In the genomic region with DNA sequence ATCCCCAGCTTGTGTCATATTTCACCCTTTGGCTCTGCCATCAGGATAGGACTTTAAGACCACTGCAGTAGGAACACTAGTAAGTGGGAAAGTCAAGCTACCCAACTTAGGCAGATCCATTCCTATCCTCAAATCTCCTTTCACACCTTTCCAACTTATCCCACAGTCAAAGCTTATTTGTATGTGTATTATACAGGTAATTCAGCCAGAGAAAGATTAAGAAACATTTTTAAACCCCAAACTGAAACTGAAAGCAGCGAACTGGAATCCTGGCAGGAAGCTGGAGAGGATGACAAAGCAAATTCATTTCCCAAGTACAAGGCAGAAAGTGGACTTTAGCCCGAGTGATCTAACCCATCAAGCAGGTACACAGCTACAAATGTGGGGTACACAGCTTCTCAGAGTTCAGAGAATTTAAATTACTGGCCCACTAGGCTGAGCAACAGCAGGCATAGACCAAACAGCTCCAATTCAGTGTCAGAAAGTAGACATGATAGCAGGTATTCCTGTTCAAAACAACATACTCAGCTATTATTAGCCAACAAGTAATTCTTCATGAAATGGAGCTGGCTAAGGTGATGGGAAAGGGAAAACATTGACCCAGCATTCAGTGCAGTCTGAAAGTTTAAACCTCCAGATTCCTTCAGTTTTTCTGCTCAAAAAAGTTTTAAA, we compare ENCODE assay signal across 1 cellular context.
TF ChIP-seq lines count a peak whose summit lies in the region.

No MANE protein-coding gene starts in this region.

TF ChIP-seq in HepG2, 621 proteins besides CTCF, POLR2A, EP300 and RAD21 (continued from another document and continues in another):
- TF ChIP-seq KLF11 (CRISPR knock-in tag; IDR thresholded peaks at IDR 0.05) (no peak), ZNF224 (CRISPR knock-in tag; IDR thresholded peaks at IDR 0.05) (no peak), ZBTB8A (CRISPR knock-in tag; IDR thresholded peaks at IDR 0.05; ENCODE audit: borderline replicate concordance, low read depth) (no peak), CC2D1A (CRISPR knock-in tag; IDR thresholded peaks at IDR 0.05) (no peak), ATRX (CRISPR knock-in tag; IDR thresholded peaks at IDR 0.05; ENCODE audit: borderline replicate concordance) (no peak), RARA (CRISPR knock-in tag; IDR thresholded peaks at IDR 0.05) (peak; percentile 80), ZNF10 (CRISPR knock-in tag; IDR thresholded peaks at IDR 0.05; ENCODE audit: borderline replicate concordance, low read depth) (no peak), DRAP1 (CRISPR knock-in tag; IDR thresholded peaks at IDR 0.05) (peak; percentile 65), CBX1 (IDR thresholded peaks at IDR 0.05; ENCODE audit: low read depth) (no peak), ZNF335 (CRISPR knock-in tag; IDR thresholded peaks at IDR 0.05) (no peak), ZNF550 (CRISPR knock-in tag; IDR thresholded peaks at IDR 0.05; ENCODE audit: borderline replicate concordance) (no peak), TARDBP (CRISPR knock-in tag; IDR thresholded peaks at IDR 0.05) (peak; percentile 74; the same call in 1 of the 2 replicates), POLR2AphosphoS5 (IDR thresholded peaks at IDR 0.05; ENCODE audit: low read depth, low read length) (no peak; the same call in 1 of the 2 replicates), NCOA5 (CRISPR knock-in tag; IDR thresholded peaks at IDR 0.05) (no peak), ZNF788 (CRISPR knock-in tag; IDR thresholded peaks at IDR 0.05; ENCODE audit: borderline replicate concordance) (peak; percentile 8; the same call in 1 of the 2 replicates), ZKSCAN5 (CRISPR knock-in tag; IDR thresholded peaks at IDR 0.05) (no peak), JARID2 (CRISPR knock-in tag; IDR thresholded peaks at IDR 0.05; ENCODE audit: insufficient replicate concordance) (no peak), FOXP1 (IDR thresholded peaks at IDR 0.05) (no peak), FOXP1 (CRISPR knock-in tag; IDR thresholded peaks at IDR 0.05) (peak; percentile 78), ZNF619 (CRISPR knock-in tag; IDR thresholded peaks at IDR 0.05) (0 out of 2 replicates have a peak, but pooled peaks have one; percentile 32), CHD4 (IDR thresholded peaks at IDR 0.05; ENCODE audit: borderline replicate concordance, low read length) (peak; percentile 67; the same call in 1 of the 2 replicates), HMGXB3 (CRISPR knock-in tag; IDR thresholded peaks at IDR 0.05; ENCODE audit: borderline replicate concordance) (peak; percentile 78; the same call in 1 of the 2 replicates), ZNF543 (CRISPR knock-in tag; IDR thresholded peaks at IDR 0.05) (no peak), HMGXB4 (CRISPR knock-in tag; IDR thresholded peaks at IDR 0.05; ENCODE audit: borderline replicate concordance in 1 of 2, low read depth in 1 of 2) (peak in 1 of 2 experiments; percentile 72; a peak in 3 of 4 replicates), ZFP41 (CRISPR knock-in tag; IDR thresholded peaks at IDR 0.05; ENCODE audit: borderline replicate concordance) (no peak), PHF8 (CRISPR knock-in tag; IDR thresholded peaks at IDR 0.05) (no peak; the same call in 1 of the 2 replicates), ZNF282 (IDR thresholded peaks at IDR 0.05; ENCODE audit: partially characterized antibody) (no peak), AHDC1 (CRISPR knock-in tag; IDR thresholded peaks at IDR 0.05; ENCODE audit: borderline replicate concordance) (no peak; the same call in 1 of the 2 replicates), PAWR (CRISPR knock-in tag; IDR thresholded peaks at IDR 0.05; ENCODE audit: borderline replicate concordance) (no peak), ZBTB26 (CRISPR knock-in tag; IDR thresholded peaks at IDR 0.05; ENCODE audit: borderline replicate concordance) (0 out of 2 replicates have a peak, but pooled peaks have one; percentile 36), MED1 (CRISPR knock-in tag; IDR thresholded peaks at IDR 0.05) (peak; percentile 94), ZNF746 (CRISPR knock-in tag; IDR thresholded peaks at IDR 0.05) (no peak), ZNF326 (CRISPR knock-in tag; IDR thresholded peaks at IDR 0.05; ENCODE audit: borderline replicate concordance) (no peak), SMARCE1 (IDR thresholded peaks at IDR 0.05; ENCODE audit: borderline replicate concordance) (0 out of 2 replicates have a peak, but pooled peaks have one; percentile 8), TCF12 (IDR thresholded peaks at IDR 0.05) (no peak), TCF12 (CRISPR knock-in tag; IDR thresholded peaks at IDR 0.05) (peak; percentile 78; the same call in 1 of the 2 replicates), NR2F1 (CRISPR knock-in tag; IDR thresholded peaks at IDR 0.05) (0 out of 4 replicates have a peak, but pooled peaks of 1 of the 2 experiments have one; percentile 12), PTBP1 (IDR thresholded peaks at IDR 0.05; ENCODE audit: low read depth, low read length, poor library complexity, severe bottlenecking) (no peak)
- TF ChIP-seq, protein P1, sequence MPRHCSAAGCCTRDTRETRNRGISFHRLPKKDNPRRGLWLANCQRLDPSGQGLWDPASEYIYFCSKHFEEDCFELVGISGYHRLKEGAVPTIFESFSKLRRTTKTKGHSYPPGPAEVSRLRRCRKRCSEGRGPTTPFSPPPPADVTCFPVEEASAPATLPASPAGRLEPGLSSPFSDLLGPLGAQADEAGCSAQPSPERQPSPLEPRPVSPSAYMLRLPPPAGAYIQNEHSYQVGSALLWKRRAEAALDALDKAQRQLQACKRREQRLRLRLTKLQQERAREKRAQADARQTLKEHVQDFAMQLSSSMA (CRISPR knock-in tag; IDR thresholded peaks at IDR 0.05): no peak
- TF ChIP-seq, protein P2, sequence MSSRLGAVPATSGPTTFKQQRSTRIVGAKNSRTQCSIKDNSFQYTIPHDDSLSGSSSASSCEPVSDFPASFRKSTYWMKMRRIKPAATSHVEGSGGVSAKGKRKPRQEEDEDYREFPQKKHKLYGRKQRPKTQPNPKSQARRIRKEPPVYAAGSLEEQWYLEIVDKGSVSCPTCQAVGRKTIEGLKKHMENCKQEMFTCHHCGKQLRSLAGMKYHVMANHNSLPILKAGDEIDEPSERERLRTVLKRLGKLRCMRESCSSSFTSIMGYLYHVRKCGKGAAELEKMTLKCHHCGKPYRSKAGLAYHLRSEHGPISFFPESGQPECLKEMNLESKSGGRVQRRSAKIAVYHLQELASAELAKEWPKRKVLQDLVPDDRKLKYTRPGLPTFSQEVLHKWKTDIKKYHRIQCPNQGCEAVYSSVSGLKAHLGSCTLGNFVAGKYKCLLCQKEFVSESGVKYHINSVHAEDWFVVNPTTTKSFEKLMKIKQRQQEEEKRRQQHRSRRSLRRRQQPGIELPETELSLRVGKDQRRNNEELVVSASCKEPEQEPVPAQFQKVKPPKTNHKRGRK (CRISPR knock-in tag; IDR thresholded peaks at IDR 0.05): no peak
- TF ChIP-seq, protein P3, sequence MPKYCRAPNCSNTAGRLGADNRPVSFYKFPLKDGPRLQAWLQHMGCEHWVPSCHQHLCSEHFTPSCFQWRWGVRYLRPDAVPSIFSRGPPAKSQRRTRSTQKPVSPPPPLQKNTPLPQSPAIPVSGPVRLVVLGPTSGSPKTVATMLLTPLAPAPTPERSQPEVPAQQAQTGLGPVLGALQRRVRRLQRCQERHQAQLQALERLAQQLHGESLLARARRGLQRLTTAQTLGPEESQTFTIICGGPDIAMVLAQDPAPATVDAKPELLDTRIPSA (CRISPR knock-in tag; IDR thresholded peaks at IDR 0.05; ENCODE audit: borderline replicate concordance): no peak
- TF ChIP-seq, protein P4, sequence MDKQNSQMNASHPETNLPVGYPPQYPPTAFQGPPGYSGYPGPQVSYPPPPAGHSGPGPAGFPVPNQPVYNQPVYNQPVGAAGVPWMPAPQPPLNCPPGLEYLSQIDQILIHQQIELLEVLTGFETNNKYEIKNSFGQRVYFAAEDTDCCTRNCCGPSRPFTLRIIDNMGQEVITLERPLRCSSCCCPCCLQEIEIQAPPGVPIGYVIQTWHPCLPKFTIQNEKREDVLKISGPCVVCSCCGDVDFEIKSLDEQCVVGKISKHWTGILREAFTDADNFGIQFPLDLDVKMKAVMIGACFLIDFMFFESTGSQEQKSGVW (CRISPR knock-in tag; IDR thresholded peaks at IDR 0.05; ENCODE audit: borderline replicate concordance): no peak
